ENCODE assay signal across 7 cellular contexts in the genomic region with DNA sequence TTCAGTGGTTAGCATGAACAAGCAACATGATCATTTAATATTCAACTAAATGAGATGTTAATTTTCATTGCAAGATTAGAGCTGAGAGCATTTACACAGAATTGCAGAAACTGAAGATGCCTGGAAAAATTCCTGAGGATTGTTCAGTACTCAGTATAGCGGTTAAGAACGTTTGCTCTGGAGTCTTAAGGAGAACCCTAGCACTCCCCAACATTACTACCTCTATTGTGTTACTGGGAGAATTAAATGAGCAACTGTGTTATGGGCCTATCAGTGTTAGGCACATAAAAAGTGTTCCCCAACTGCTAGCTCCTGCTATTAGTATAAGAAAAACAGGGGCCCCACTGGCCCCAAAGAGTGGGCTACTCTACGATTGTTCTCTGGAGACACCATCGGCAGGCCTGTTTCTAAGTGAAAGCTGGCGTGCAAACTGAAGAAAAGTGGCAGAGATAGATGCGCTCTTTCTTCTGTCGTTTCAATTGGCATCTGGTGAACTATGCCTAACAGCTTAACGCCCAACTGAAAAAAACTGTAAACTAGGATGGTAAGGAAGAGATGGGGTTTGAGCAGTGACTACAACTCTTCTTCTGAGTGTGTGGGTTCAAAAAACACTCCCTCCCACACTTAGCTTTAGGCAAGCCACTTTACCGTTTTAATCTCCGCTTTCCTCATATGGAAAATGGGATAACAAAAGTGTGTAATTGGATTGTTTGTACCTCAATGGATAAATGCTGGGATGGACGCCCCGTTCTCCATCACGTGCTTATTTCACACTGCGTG. TPM values are rescaled to one million over a fixed set of nuclear protein-coding genes. Genes with fewer than 3 reads are reported as not detected.
DNase-seq lines count a peak whose midpoint lies in the region; FAIRE-seq and TF ChIP-seq lines count a peak whose summit lies in the region.

No MANE protein-coding gene starts in this region.

- no peak for TF ChIP-seq CTCF in keratinocyte (optimal IDR thresholded peaks at IDR 0.05 in 1 of 3, IDR thresholded peaks at IDR 0.05 in 1 of 3, conservative IDR thresholded peaks at IDR 0.05 in 1 of 3; ENCODE audit: extremely low read depth in 1 of 3, insufficient read depth in 2 of 3, low read length in 3 of 3)

- peak overlapping the region; percentile 97 for H3K4me3 Mint-ChIP-seq in activated T-helper 1 cell treated with anti-CD3 and anti-CD28 coated beads, Interleukin-12 subunit alpha, Interleukin-12 subunit beta, Interleukin-2, Interleukin-4 antibody, amounts not matched to agents 30 ng/mL and 10 ng/mL and 1 ng/mL, durations not matched to agents 14 hours and 24 hours and 36 hours

- dilution Hi-C loops in keratinocyte (cut with MboI; ENCODE audit: extremely low pct_ligation_motif_present, low sequenced_read_pairs), result no loop called here

- H3K4me3 ChIP-seq in HUES64 (ENCODE audit: low read length) (peak overlapping the region; percentile 87), keratinocyte (ENCODE audit: control insufficient read depth in 2 of 3, extremely low read depth in 1 of 3, insufficient read depth in 2 of 3, low read depth in 1 of 3, low read length in 3 of 3) (peak overlapping the region; percentile 61 to 97 (median 97)), stomach smooth muscle (ENCODE audit: low read length in 2 of 2) (peak overlapping the region; percentile 69 to 88)

- 39% methylated on average over 13 of the region's 14 CpGs for WGBS in HUES64

- peak overlapping the region; percentile 100 for H3K4me2 ChIP-seq in keratinocyte (ENCODE audit: control insufficient read depth, extremely low read depth, insufficient read depth, low read depth, low read length)

- H2AFZ ChIP-seq in keratinocyte (ENCODE audit: control insufficient read depth, low read length), result no peak overlapping the region

- H3K27me3 Mint-ChIP-seq in activated T-helper 1 cell treated with anti-CD3 and anti-CD28 coated beads, Interleukin-12 subunit alpha, Interleukin-12 subunit beta, Interleukin-2, Interleukin-4 antibody, amounts not matched to agents 30 ng/mL and 10 ng/mL and 1 ng/mL, durations not matched to agents 14 hours and 24 hours and 36 hours (ENCODE audit: insufficient read depth), result peaks cover 2% of the 10 kb centered on the region

- peaks cover 2% of the 10 kb centered on the region for H3K9me1 ChIP-seq in keratinocyte (ENCODE audit: control insufficient read depth, extremely low read depth, insufficient read depth, low read length)

- intact Hi-C loops in activated T-helper 1 cell treated with anti-CD3 and anti-CD28 coated beads, Interleukin-12 subunit alpha, Interleukin-12 subunit beta, Interleukin-2, Interleukin-4 antibody, amounts not matched to agents 30 ng/mL and 10 ng/mL and 1 ng/mL, durations not matched to agents 14 hours and 24 hours and 36 hours (cut with micrococcal nuclease), result loop anchor here (5.0 kb wide), 3 partner anchors 36 to 421 kb away; partner anchors contain the start of genes MOSMO and UQCRC2

- peaks cover 62% of the 10 kb centered on the region for H3K79me2 ChIP-seq in keratinocyte (ENCODE audit: control insufficient read depth, insufficient read depth, low read length)

- H3K9ac ChIP-seq in HUES64 (ENCODE audit: low read depth, low read length) (peak overlapping the region; percentile 85), keratinocyte (ENCODE audit: control insufficient read depth, extremely low read depth, insufficient read depth, low read length) (peak overlapping the region; percentile 85), stomach smooth muscle (ENCODE audit: low read length in 2 of 2) (peak overlapping the region; percentile 89 to 95)

- H3K9me3 Mint-ChIP-seq in activated T-helper 1 cell treated with anti-CD3 and anti-CD28 coated beads, Interleukin-12 subunit alpha, Interleukin-12 subunit beta, Interleukin-2, Interleukin-4 antibody, amounts not matched to agents 30 ng/mL and 10 ng/mL and 1 ng/mL, durations not matched to agents 14 hours and 24 hours and 36 hours, result no peaks in the 10 kb centered on the region

- FAIRE-seq in keratinocyte (lab: Jason Lieb, UNC), result no peak

- H3K27ac Mint-ChIP-seq in activated T-helper 1 cell treated with anti-CD3 and anti-CD28 coated beads, Interleukin-12 subunit alpha, Interleukin-12 subunit beta, Interleukin-2, Interleukin-4 antibody, amounts not matched to agents 30 ng/mL and 10 ng/mL and 1 ng/mL, durations not matched to agents 14 hours and 24 hours and 36 hours, result peak overlapping the region; percentile 91

- H3K36me3 ChIP-seq in HUES64 (ENCODE audit: insufficient read depth, low read length), result peaks cover 12% of the 10 kb centered on the region; the same call in 1 of the 2 replicates
- peaks cover 1 to 8% of the 10 kb centered on the region in 2 experiments for H3K36me3 ChIP-seq in keratinocyte (ENCODE audit: control insufficient read depth in 2 of 2, extremely low read depth in 1 of 2, insufficient read depth in 2 of 2, low read length in 2 of 2)
- H3K36me3 ChIP-seq in stomach smooth muscle (ENCODE audit: control insufficient read depth in 2 of 2, insufficient read depth in 2 of 2, low read length in 2 of 2), result no peaks in the 10 kb centered on the region

- H3K27ac ChIP-seq in HUES64 (ENCODE audit: low read depth, low read length) (no peak overlapping the region), keratinocyte (ENCODE audit: control insufficient read depth, insufficient read depth, low read length) (peak overlapping the region; percentile 79), stomach smooth muscle (ENCODE audit: low read length) (peak overlapping the region; percentile 88)

- DNase-seq in activated T-helper 1 cell treated with anti-CD3 and anti-CD28 coated beads, Interleukin-12 subunit alpha, Interleukin-12 subunit beta, Interleukin-2, Interleukin-4 antibody, amounts not matched to agents 30 ng/mL and 10 ng/mL and 1 ng/mL, durations not matched to agents 14 hours and 24 hours and 36 hours (ENCODE audit: low spot score), result peak; percentile 8
- DNase-seq in keratinocyte (ENCODE audit: low read depth, low spot score) (no peak), NCI-H748 (lab: John Stamatoyannopoulos, UW; ENCODE audit: unreplicated experiment) (no peak), islet precursor cell (no peak), LoVo (ENCODE audit: low spot score) (no peak)

- H3K36me3 Mint-ChIP-seq in activated T-helper 1 cell treated with anti-CD3 and anti-CD28 coated beads, Interleukin-12 subunit alpha, Interleukin-12 subunit beta, Interleukin-2, Interleukin-4 antibody, amounts not matched to agents 30 ng/mL and 10 ng/mL and 1 ng/mL, durations not matched to agents 14 hours and 24 hours and 36 hours (ENCODE audit: low read depth), result peaks cover 12% of the 10 kb centered on the region

- H3K4me1 ChIP-seq in HUES64 (ENCODE audit: insufficient read depth, low read length) (peaks cover 31% of the 10 kb centered on the region), keratinocyte (ENCODE audit: control insufficient read depth, extremely low read depth, insufficient read depth, low read length) (peaks cover 52% of the 10 kb centered on the region), stomach smooth muscle (ENCODE audit: control insufficient read depth, insufficient read depth, low read length) (peaks cover 22% of the 10 kb centered on the region)

- H3K27me3 ChIP-seq in HUES64 (ENCODE audit: insufficient read depth, low read length) (peaks cover 25% of the 10 kb centered on the region), keratinocyte (ENCODE audit: control insufficient read depth, extremely low read depth, insufficient read depth, low read length) (no peaks in the 10 kb centered on the region), stomach smooth muscle (ENCODE audit: control insufficient read depth in 1 of 2, insufficient read depth in 2 of 2, low read length in 2 of 2) (no peaks in the 10 kb centered on the region)

- peaks cover 7% of the 10 kb centered on the region for H4K20me1 ChIP-seq in keratinocyte (ENCODE audit: control insufficient read depth, extremely low read depth, insufficient read depth, low read length)

- peaks cover 55% of the 10 kb centered on the region for H3K4me1 Mint-ChIP-seq in activated T-helper 1 cell treated with anti-CD3 and anti-CD28 coated beads, Interleukin-12 subunit alpha, Interleukin-12 subunit beta, Interleukin-2, Interleukin-4 antibody, amounts not matched to agents 30 ng/mL and 10 ng/mL and 1 ng/mL, durations not matched to agents 14 hours and 24 hours and 36 hours (ENCODE audit: low read depth)

- H3K9me3 ChIP-seq in HUES64 (ENCODE audit: insufficient read depth, low read depth, low read length), result no peaks in the 10 kb centered on the region
- H3K9me3 ChIP-seq in keratinocyte (ENCODE audit: control insufficient read depth, low read depth, low read length), result no peaks in the 10 kb centered on the region
- no peaks in the 10 kb centered on the region for H3K9me3 ChIP-seq in stomach smooth muscle (ENCODE audit: control insufficient read depth in 2 of 2, low read length in 2 of 2)

RNA-seq across cellular contexts. Expression of gene CDR2, which starts 1.3 kb away (rescaled TPM):
- polyA plus RNA-seq in HUES64 (2013, experiment 1 of 2), result 19.4 TPM
- 19.0 TPM for polyA plus RNA-seq in HUES64 (2013, experiment 2 of 2)
- total RNA-seq in activated T-helper 1 cell treated with anti-CD3 and anti-CD28 coated beads, Interleukin-12 subunit alpha, Interleukin-12 subunit beta, Interleukin-2, Interleukin-4 antibody, amounts not matched to agents 30 ng/mL and 10 ng/mL and 1 ng/mL, durations not matched to agents 14 hours and 24 hours and 36 hours, result 43.5 and 47.2 TPM in 2 replicates
- polyA plus RNA-seq in keratinocyte, result 27.3 to 37.1 TPM (median 31.3 TPM) in 3 replicates
- polyA plus RNA-seq in keratinocyte (2011; ENCODE audit: low read depth), result 27.2 TPM
- polyA plus RNA-seq in keratinocyte (2011; cell fraction: cytosol; rRNA removed), result 25.9 and 34.8 TPM in 2 replicates
- polyA plus RNA-seq in keratinocyte (2011; cell fraction: nucleus; rRNA removed), result 36.7 and 37.3 TPM in 2 replicates
- polyA plus RNA-seq in keratinocyte (2012; ENCODE audit: low replicate concordance), result 12.2 and 22.5 TPM in 2 replicates
- polyA minus RNA-seq in keratinocyte, result 14.5 to 31.2 TPM (median 20.7 TPM) in 3 replicates
- 26.1 TPM for polyA minus RNA-seq in keratinocyte (2011; cell fraction: cytosol; rRNA and poly(A)+ RNA removed)
- 12.6 and 25.7 TPM in 2 replicates for polyA minus RNA-seq in keratinocyte (2011; cell fraction: nucleus; rRNA and poly(A)+ RNA removed)
